In the genomic region with DNA sequence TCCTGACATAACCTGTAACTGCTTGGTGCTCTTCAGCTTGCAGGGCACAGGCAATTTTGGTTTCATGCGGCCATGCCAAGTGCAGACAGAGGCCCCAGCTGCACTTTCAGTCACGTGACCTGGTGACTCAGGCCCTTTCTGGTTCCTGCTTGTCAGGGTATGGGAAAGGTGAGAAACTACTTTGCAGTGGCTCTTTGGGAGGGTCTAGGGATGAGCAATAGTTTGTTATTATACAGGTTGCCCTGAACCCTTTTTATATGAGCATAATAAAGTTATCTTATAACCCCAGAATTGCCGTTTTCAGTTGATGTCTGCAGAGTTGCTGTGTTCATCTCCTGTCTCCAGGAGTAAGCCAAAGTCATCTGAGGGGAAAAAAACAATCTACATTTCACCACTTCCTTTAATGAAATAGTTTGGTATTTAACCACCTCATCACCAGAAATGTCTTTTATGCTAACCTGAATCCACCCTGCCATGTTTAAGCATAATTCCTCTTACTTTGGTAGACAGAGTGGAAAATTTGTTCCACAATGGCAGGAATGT, we compare ENCODE assay signal across 8 cellular contexts. TPM values are rescaled to one million over a fixed set of nuclear protein-coding genes. Genes with fewer than 3 reads are reported as not detected.
DNase-seq lines count a peak whose midpoint lies in the region; ATAC-seq lines count a peak whose summit lies in the region.

No MANE protein-coding gene starts in this region.

- intact Hi-C loops in left ventricle myocardium superior (cut with micrococcal nuclease) = no loop called here

- ATAC-seq in HG03025 (IDR thresholded peaks at IDR 0.05; ENCODE audit: low FRiP score, unreplicated experiment) (peak; percentile 66), left ventricle myocardium superior (peak; percentile 95), HG03571 (IDR thresholded peaks at IDR 0.05; ENCODE audit: unreplicated experiment) (no peak)

- DNase-seq in DMS53 treated with DMSO at 0.1 percent for 48 hours (lab: John Stamatoyannopoulos, UW; ENCODE audit: unreplicated experiment) (peak; percentile 98), RPMI7951 (ENCODE audit: low read depth) (peak; percentile 84), left ventricle myocardium superior (peak; percentile 75), dedifferentiated amniotic fluid mesenchymal stem cell (ENCODE audit: extremely low spot score) (no peak)
- peak; percentile 64 for DNase-seq in activated effector memory CD4-positive, alpha-beta T cell treated with Interleukin-2 at 50 U/mL for 16 hours
- DNase-seq in stimulated activated CD4-positive, alpha-beta T cell treated with anti-CD3 and anti-CD28 coated beads, Interleukin-1b, Interleukin-23, amount 100 ng/mL, for 48 hours = peak; percentile 88

RNA-seq across cellular contexts. Expression of gene EMP1, which starts 30.9 kb away (rescaled TPM):
- 71.3 and 120 TPM in 2 replicates for total RNA-seq in RPMI7951 (2014; rRNA removed; shearing (Covaris generic))
- 76.8 TPM for total RNA-seq in left ventricle myocardium superior
